Comparison of ENCODE assay signal across 10 cellular contexts in the genomic region with DNA sequence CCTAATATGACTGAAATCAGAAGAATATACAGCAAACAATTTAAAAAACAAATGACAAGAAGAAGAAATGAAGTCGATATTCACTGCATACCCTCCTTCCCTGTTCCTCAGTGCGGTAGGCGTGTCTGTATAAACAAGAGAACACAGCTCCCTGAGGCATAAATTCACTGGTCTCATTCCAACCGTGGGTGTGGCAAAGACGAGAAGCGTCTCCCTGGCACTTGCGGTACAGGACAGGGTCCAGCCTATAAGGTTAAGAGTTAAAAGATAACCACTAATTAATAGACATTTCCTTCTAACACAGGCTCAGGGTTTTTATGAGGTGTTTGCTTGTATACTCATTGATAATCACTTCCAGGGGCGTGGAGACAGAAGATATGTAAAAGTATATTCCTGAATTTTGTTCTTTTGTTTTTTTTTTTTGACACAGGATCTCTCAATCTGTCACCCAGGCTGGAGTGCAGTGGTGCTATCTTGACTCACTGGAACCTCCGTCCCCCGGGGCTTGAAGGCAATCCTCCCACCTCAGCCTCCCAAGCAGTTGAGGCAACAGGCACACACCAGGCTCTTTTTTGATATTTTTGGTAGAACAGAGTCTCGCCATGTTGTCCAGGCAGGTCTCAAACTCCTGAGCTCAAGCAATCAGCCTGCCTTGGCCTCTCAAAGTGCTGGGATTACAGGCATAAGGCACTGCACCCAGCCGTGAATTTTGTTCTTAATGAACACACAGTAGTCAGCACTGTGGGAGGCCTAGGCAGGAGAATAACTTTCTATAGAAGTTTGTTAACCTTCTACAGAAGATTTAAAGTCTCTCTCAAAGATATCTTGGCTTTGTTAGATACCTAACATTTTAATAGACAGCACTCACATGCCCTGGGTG. TPM values are rescaled to one million over a fixed set of nuclear protein-coding genes. Genes with fewer than 3 reads are reported as not detected.
DNase-seq lines count a peak whose midpoint lies in the region; ATAC-seq and TF ChIP-seq lines count a peak whose summit lies in the region.
"Had no signal": no experiment of that assay in that cellular context is flagged by ENCODE, and none has a peak within 500 bp of the region (broad histone marks: within the 10 kb centered on the region; RNA-seq: fewer than 3 reads in every experiment).

No MANE protein-coding gene starts in this region.

- H3K27ac ChIP-seq in right atrium auricular region (peak overlapping the region in 1 of 2 donors; percentile 44), vagina (peak overlapping the region; percentile 61)

- H3K4me3 ChIP-seq in right atrium auricular region (no peak overlapping the region), vagina (no peak overlapping the region)

- H3K4me1 ChIP-seq in right atrium auricular region: peaks cover 0 to 7% of the 10 kb centered on the region in 2 donors
- H3K4me1 ChIP-seq in vagina: peaks cover 17% of the 10 kb centered on the region

- DNase-seq in Right ventricle myocardium superior: peak; percentile 52
- no peak for DNase-seq in right atrium auricular region (ENCODE audit: low spot score)
- DNase-seq in astrocyte of the hippocampus (ENCODE audit: low read depth, low spot score): peak; percentile 37
- peak; percentile 74 for DNase-seq in kidney tubule cell (ENCODE audit: low spot score)
- DNase-seq in vagina (ENCODE audit: extremely low spot score in 2 of 2): no peak
- no peak for DNase-seq in NCI-H2081 treated with DMSO at 0.1 percent for 48 hours (lab: John Stamatoyannopoulos, UW)
- DNase-seq: DND-41, NCI-H526 treated with DMSO at 0.1 percent for 48 hours had no signal

- H3K36me3 ChIP-seq in right atrium auricular region: peaks cover 41% of the 10 kb centered on the region
- peaks cover 0 to 37% of the 10 kb centered on the region in 2 donors for H3K36me3 ChIP-seq in vagina

- no peak for TF ChIP-seq POLR2A in vagina (IDR thresholded peaks at IDR 0.05)

- H3K27me3 ChIP-seq in right atrium auricular region: no peaks in the 10 kb centered on the region
- H3K27me3 ChIP-seq in vagina: no peaks in the 10 kb centered on the region

- TF ChIP-seq CTCF in right atrium auricular region (IDR thresholded peaks at IDR 0.05): no peak
- no peak for TF ChIP-seq CTCF in vagina (IDR thresholded peaks at IDR 0.05)

- intact Hi-C loops in Right ventricle myocardium superior (cut with DNase I): no loop called here
- intact Hi-C loops in vagina (cut with DNase I): no loop called here

- H3K9me3 ChIP-seq in right atrium auricular region (no peaks in the 10 kb centered on the region), vagina (no peaks in the 10 kb centered on the region)

- ATAC-seq in Right ventricle myocardium superior (ENCODE audit: poor library complexity): peak; percentile 73
- no peak for ATAC-seq in GM21381 (IDR thresholded peaks at IDR 0.05; ENCODE audit: unreplicated experiment)
- no peak for ATAC-seq in HG03342 (IDR thresholded peaks at IDR 0.05; ENCODE audit: unreplicated experiment)

RNA-seq across cellular contexts. Expression of gene CLEC18B, which starts 59.1 kb away (rescaled TPM):
- total RNA-seq in Right ventricle myocardium superior: 0.32 TPM
- total RNA-seq in right atrium auricular region: not detected
- total RNA-seq in vagina: 6.4 TPM

Comparison
In these comparisons a context has a peak if more than half of its experiments do, and no peak if none do; other contexts are left out.
1. DNase-seq: peak in Right ventricle myocardium superior (single experiment), astrocyte of the hippocampus (single experiment) and kidney tubule cell (single experiment); none in right atrium auricular region (single experiment), vagina (0 of 2) and NCI-H2081 treated with DMSO at 0.1 percent for 48 hours (single experiment).